17 cellular contexts compared by ENCODE assay signal in genomic region chr16:57480754-57481230, GRCh38. TPM values are rescaled to one million over a fixed set of nuclear protein-coding genes. Genes with fewer than 3 reads are reported as not detected.
DNase-seq lines count a peak whose midpoint lies in the region; ATAC-seq, FAIRE-seq and TF ChIP-seq lines count a peak whose summit lies in the region.
"Had no signal": no experiment of that assay in that cellular context is flagged by ENCODE, and none has a peak within 500 bp of the region (broad histone marks: within the 10 kb centered on the region; RNA-seq: fewer than 3 reads in every experiment).

No MANE protein-coding gene starts in this region.

- TSS peak; percentile 76 for BruUV-seq in HepG2 (replicated peaks; lab: Mats Ljungman, UMichigan)

- TF ChIP-seq CTCF in HepG2 (CRISPR knock-in tag; IDR thresholded peaks at IDR 0.05) (no peak), stomach (IDR thresholded peaks at IDR 0.05) (no peak)

- H3K9me3 ChIP-seq in HepG2 (ENCODE audit: low read length) (no peaks in the 10 kb centered on the region), stomach (no peaks in the 10 kb centered on the region)
- H3K9me3 ChIP-seq: ovary had no signal

- peaks cover 8% of the 10 kb centered on the region; the same call in 1 of the 2 replicates for H4K20me1 ChIP-seq in HepG2 (ENCODE audit: insufficient read depth, low read length)

- CTCF ChIA-PET in HepG2 (lab: Yijun Ruan, JAX; ENCODE audit: low intra/inter-chr PET ratio, low total read pairs), result no interaction called here
- CTCF ChIA-PET in activated CD4-positive, alpha-beta T cell treated with anti-CD3 and anti-CD28 coated beads, Interleukin-2, amount 10 ng/mL, durations not matched to agents 7 days and 5 days (lab: Charles Lee), result interaction anchor here (0.6 to 1.4 kb wide), 5 partner anchors 8 to 180 kb away, joined by 3 to 4 read pairs (median 4); partner anchors contain the start of gene POLR2C

- in situ Hi-C loops in G401 (cut with HindIII; ENCODE audit: low sequenced_read_pairs) (no loop called here), HepG2 (cut with HindIII; ENCODE audit: extremely low pct_ligation_motif_present, low pct_unique_long_range_greater_than_20kb) (no loop called here)

- H3K27me3 ChIP-seq in HepG2 (ENCODE audit: control insufficient read depth in 1 of 2, insufficient read depth in 2 of 2, low read length in 2 of 2) (no peaks in the 10 kb centered on the region), stomach (no peaks in the 10 kb centered on the region)
- H3K27me3 ChIP-seq: dorsolateral prefrontal cortex, ovary had no signal

- intact Hi-C loops in HepG2 (cut with micrococcal nuclease; ENCODE audit: unreplicated experiment) (no loop called here), stomach (cut with DNase I; ENCODE audit: low total_unique reads) (no loop called here)

- H3K4me3 ChIP-seq in HepG2 (replicated peaks in 1 of 3; ENCODE audit: insufficient read depth in 1 of 3, low read depth in 2 of 3, low read length in 3 of 3), result peak overlapping the region in 2 of 3 experiments; percentile 28 to 64; a peak in 3 of 6 replicates
- no peak overlapping the region for H3K4me3 ChIP-seq in stomach
- H3K4me3 ChIP-seq: SK-N-MC had no signal

- H3K4me2 ChIP-seq in HepG2 (ENCODE audit: low read depth, low read length), result peak overlapping the region; percentile 93

- ATAC-seq in SK-N-SH treated with all-trans-retinoic acid at 6 μM for 48 hours, result no peak; the same call in 2 of the 3 replicates
- no peak for ATAC-seq in HepG2

- H3K27ac ChIP-seq in HepG2 (ENCODE audit: extremely low read length, insufficient read depth, low read length), result peak overlapping the region; percentile 79
- peak overlapping the region; percentile 83 to 89 (median 84) for H3K27ac ChIP-seq in stomach
- H3K27ac ChIP-seq: C4-2B, SK-N-MC had no signal

- DNase-seq in G401 (ENCODE audit: low spot score), result peak; percentile 80
- no peak for DNase-seq in HepG2 (ENCODE audit: low spot score)
- DNase-seq in stomach, result no peak
- no peak for DNase-seq in NCI-H526 treated with DMSO at 0.1 percent for 48 hours (lab: John Stamatoyannopoulos, UW)
- no peak for DNase-seq in erythroblast (lab: John Stamatoyannopoulos, UW)
- no peak for DNase-seq in pons (ENCODE audit: low spot score)
- no peak for DNase-seq in activated CD4-positive, alpha-beta T cell treated with anti-CD3 and anti-CD28 coated beads, Interleukin-2, amount 10 ng/mL, durations not matched to agents 7 days and 5 days
- DNase-seq: activated CD4-positive, alpha-beta memory T cell treated with anti-CD3 and anti-CD28 coated beads for 36 hours; anterior cingulate cortex; DND-41; mammary epithelial cell; stimulated activated CD4-positive, alpha-beta T cell treated with anti-CD3 and anti-CD28 coated beads, Interleukin-12 subunit alpha, Interleukin-12 subunit beta, amount 100 ng/mL, for 4 hours had no signal

- H3K27ac Mint-ChIP-seq in activated CD4-positive, alpha-beta T cell treated with anti-CD3 and anti-CD28 coated beads, Interleukin-2, amount 10 ng/mL, durations not matched to agents 7 days and 5 days, result no peak overlapping the region
- H3K27ac Mint-ChIP-seq: activated CD4-positive, alpha-beta memory T cell treated with anti-CD3 and anti-CD28 coated beads for 36 hours had no signal

- H3K4me1 ChIP-seq in HepG2 (ENCODE audit: insufficient read depth, low read length) (peaks cover 98% of the 10 kb centered on the region), stomach (peaks cover 60 to 87% (median 81%) of the 10 kb centered on the region in 4 donors)

- WGBS in HepG2 (ENCODE audit: low lambda C conversion rate), result 81% methylated on average over 6 of the region's 6 CpGs
- WGBS in stomach, 5 donors, result 46 to 69% (median 65%) methylated on average over 5 to 6 of the region's 6 CpGs

- no peaks in the 10 kb centered on the region; a peak in 1 of 5 replicates for H3K36me3 ChIP-seq in HepG2 (replicated peaks in 1 of 2; ENCODE audit: control insufficient read depth in 1 of 2, insufficient read depth in 2 of 2, low read length in 2 of 2)
- H3K36me3 ChIP-seq in stomach, result peaks cover 0 to 9% (median 0%) of the 10 kb centered on the region in 4 donors
- H3K36me3 ChIP-seq: ovary had no signal

- TF ChIP-seq RAD21 in HepG2 (CRISPR knock-in tag; IDR thresholded peaks at IDR 0.05), result no peak

- H3K9me3 Mint-ChIP-seq in activated CD4-positive, alpha-beta T cell treated with anti-CD3 and anti-CD28 coated beads, Interleukin-2, amount 10 ng/mL, durations not matched to agents 7 days and 5 days, result no peaks in the 10 kb centered on the region
- H3K9me3 Mint-ChIP-seq: activated CD4-positive, alpha-beta memory T cell treated with anti-CD3 and anti-CD28 coated beads for 36 hours had no signal

- no peak overlapping the region for H3K4me3 Mint-ChIP-seq in activated CD4-positive, alpha-beta T cell treated with anti-CD3 and anti-CD28 coated beads, Interleukin-2, amount 10 ng/mL, durations not matched to agents 7 days and 5 days
- H3K4me3 Mint-ChIP-seq: activated CD4-positive, alpha-beta memory T cell treated with anti-CD3 and anti-CD28 coated beads for 36 hours had no signal

- no peak for TF ChIP-seq POLR2A in HepG2 (IDR thresholded peaks at IDR 0.05; ENCODE audit: insufficient read depth in 1 of 2, low read depth in 2 of 2, low read length in 2 of 2)
- no peak for TF ChIP-seq POLR2A in stomach (IDR thresholded peaks at IDR 0.05)
- TF ChIP-seq POLR2A in erythroblast (IDR thresholded peaks at IDR 0.05; ENCODE audit: low read length), result no peak

- H3K27me3 Mint-ChIP-seq in activated CD4-positive, alpha-beta T cell treated with anti-CD3 and anti-CD28 coated beads, Interleukin-2, amount 10 ng/mL, durations not matched to agents 7 days and 5 days, result no peaks in the 10 kb centered on the region
- H3K27me3 Mint-ChIP-seq: activated CD4-positive, alpha-beta memory T cell treated with anti-CD3 and anti-CD28 coated beads for 36 hours had no signal

- H3K4me1 Mint-ChIP-seq in activated CD4-positive, alpha-beta T cell treated with anti-CD3 and anti-CD28 coated beads, Interleukin-2, amount 10 ng/mL, durations not matched to agents 7 days and 5 days, result peaks cover 17% of the 10 kb centered on the region

- peak overlapping the region; percentile 68 for H3K9ac ChIP-seq in HepG2 (ENCODE audit: insufficient read depth, low read depth, low read length)

- peaks cover 38% of the 10 kb centered on the region for H3K79me2 ChIP-seq in HepG2 (ENCODE audit: insufficient read depth, low read length)

- no peak overlapping the region for H2AFZ ChIP-seq in HepG2 (ENCODE audit: low read length)

- no peak for FAIRE-seq in HepG2 (lab: Jason Lieb, UNC)

- no peaks in the 10 kb centered on the region for H3K36me3 Mint-ChIP-seq in activated CD4-positive, alpha-beta T cell treated with anti-CD3 and anti-CD28 coated beads, Interleukin-2, amount 10 ng/mL, durations not matched to agents 7 days and 5 days (ENCODE audit: low read depth)
- H3K36me3 Mint-ChIP-seq: activated CD4-positive, alpha-beta memory T cell treated with anti-CD3 and anti-CD28 coated beads for 36 hours had no signal

- TF ChIP-seq EP300 in HepG2 (IDR thresholded peaks at IDR 0.05; ENCODE audit: low read depth in 2 of 2, low read length in 2 of 2), result no peak
- no peak for TF ChIP-seq EP300 in HepG2 (CRISPR knock-in tag; IDR thresholded peaks at IDR 0.05; ENCODE audit: borderline replicate concordance)
- TF ChIP-seq EP300 in stomach (IDR thresholded peaks at IDR 0.05), result no peak

- POLR2A ChIA-PET in HepG2 (lab: Yijun Ruan, JAX), result interaction anchor here (1.0 to 5.6 kb wide), 12 partner anchors 8 to 295 kb away, joined by 3 to 147 read pairs (median 5); partner anchors contain the start of genes CIAPIN1, COQ9, CX3CL1 and POLR2C
- POLR2A ChIA-PET in activated CD4-positive, alpha-beta T cell treated with anti-CD3 and anti-CD28 coated beads, Interleukin-2, amount 10 ng/mL, durations not matched to agents 7 days and 5 days (lab: Charles Lee), result no interaction called here

RNA-seq across cellular contexts. Expression of gene DOK4, which starts 5.5 kb away (rescaled TPM):
- 33.7 and 45.5 TPM in 2 replicates for total RNA-seq in G401 (2014; rRNA removed; shearing (Covaris generic))
- total RNA-seq in HepG2 (2016; rRNA removed; fragmentation: Illumina TruSeq; extraction: Trizol) (52.7 and 55.5 TPM in 2 replicates), stomach (10 to 100 TPM; 11.2 to 51.0 (median 23.9) TPM)
- 23.8 and 26.8 TPM in 2 replicates for total RNA-seq in HepG2 (2016; cell fraction: cytosol; rRNA removed; fragmentation: Illumina TruSeq; extraction: Trizol; ENCODE audit: low read depth)
- total RNA-seq in HepG2 (2016; cell fraction: insoluble cytoplasmic fraction; rRNA removed; fragmentation: Illumina TruSeq; extraction: Trizol), result 51.4 and 51.5 TPM in 2 replicates
- 58.5 and 70.1 TPM in 2 replicates for total RNA-seq in HepG2 (2016; cell fraction: membrane; rRNA removed; fragmentation: Illumina TruSeq; extraction: Trizol)
- total RNA-seq in HepG2 (2016; cell fraction: nucleus; rRNA removed; fragmentation: Illumina TruSeq; extraction: Trizol), result 32.8 and 34.6 TPM in 2 replicates
- polyA plus RNA-seq in HepG2 (2011; rRNA removed) (70.0 and 92.5 TPM in 2 replicates), stomach (10 to 100 TPM; 21.5 to 55.9 (median 44.6) TPM)
- 59.9 and 66.8 TPM in 2 replicates for polyA plus RNA-seq in HepG2 (2011; cell fraction: cytosol; rRNA removed)
- polyA plus RNA-seq in HepG2 (2011; cell fraction: nucleus; rRNA removed), result 136 and 138 TPM in 2 replicates
- polyA plus RNA-seq in HepG2 (2012), result 41.9 and 45.8 TPM in 2 replicates
- polyA plus RNA-seq in HepG2 (2016; cell fraction: cytosol; fragmentation: Illumina TruSeq; extraction: Trizol; ENCODE audit: low read depth), result 31.1 and 35.0 TPM in 2 replicates
- 59.2 and 63.5 TPM in 2 replicates for polyA plus RNA-seq in HepG2 (2016; cell fraction: insoluble cytoplasmic fraction; fragmentation: Illumina TruSeq; extraction: Trizol; ENCODE audit: low read depth)
- polyA plus RNA-seq in HepG2 (2016; cell fraction: membrane; fragmentation: Illumina TruSeq; extraction: Trizol; ENCODE audit: low read depth), result 57.7 and 60.6 TPM in 2 replicates
- 72.2 and 73.9 TPM in 2 replicates for polyA plus RNA-seq in HepG2 (2016; cell fraction: nucleus; fragmentation: Illumina TruSeq; extraction: Trizol; ENCODE audit: insufficient read depth, low read depth)
- polyA minus RNA-seq in HepG2 (2011; rRNA and poly(A)+ RNA removed; ENCODE audit: low replicate concordance), result 45.3 and 104 TPM in 2 replicates
- 28.8 and 30.7 TPM in 2 replicates for polyA minus RNA-seq in HepG2 (2011; cell fraction: cytosol; rRNA and poly(A)+ RNA removed)
- 20.1 and 26.6 TPM in 2 replicates for polyA minus RNA-seq in HepG2 (2011; cell fraction: nucleus; rRNA and poly(A)+ RNA removed)
- 1 to 10 TPM; 2.3 to 2.7 TPM for total RNA-seq in activated CD4-positive, alpha-beta T cell treated with anti-CD3 and anti-CD28 coated beads, Interleukin-2, amount 10 ng/mL, durations not matched to agents 7 days and 5 days

RNA-seq across cellular contexts. Expression of gene POLR2C, which starts 18.3 kb away (rescaled TPM):
- 240 and 319 TPM in 2 replicates for total RNA-seq in G401 (2014; rRNA removed; shearing (Covaris generic))
- total RNA-seq in HepG2 (2016; rRNA removed; fragmentation: Illumina TruSeq; extraction: Trizol) (104 and 146 TPM in 2 replicates), stomach (100 to 1,000 TPM in 2 of 5 donors, 10 to 100 TPM in 3; 60.0 to 162 (median 84.4) TPM)
- 18.6 and 24.2 TPM in 2 replicates for total RNA-seq in HepG2 (2016; cell fraction: cytosol; rRNA removed; fragmentation: Illumina TruSeq; extraction: Trizol; ENCODE audit: low read depth)
- total RNA-seq in HepG2 (2016; cell fraction: insoluble cytoplasmic fraction; rRNA removed; fragmentation: Illumina TruSeq; extraction: Trizol), result 103 and 154 TPM in 2 replicates
- total RNA-seq in HepG2 (2016; cell fraction: membrane; rRNA removed; fragmentation: Illumina TruSeq; extraction: Trizol), result 49.1 and 55.4 TPM in 2 replicates
- total RNA-seq in HepG2 (2016; cell fraction: nucleus; rRNA removed; fragmentation: Illumina TruSeq; extraction: Trizol), result 54.3 and 64.6 TPM in 2 replicates
- polyA plus RNA-seq in HepG2 (2011; rRNA removed) (199 and 216 TPM in 2 replicates), stomach (10 to 100 TPM; 31.8 to 56.1 (median 48.9) TPM)
- 226 and 249 TPM in 2 replicates for polyA plus RNA-seq in HepG2 (2011; cell fraction: cytosol; rRNA removed)
- polyA plus RNA-seq in HepG2 (2011; cell fraction: nucleus; rRNA removed), result 143 and 144 TPM in 2 replicates
- 72.5 and 84.4 TPM in 2 replicates for polyA plus RNA-seq in HepG2 (2012)
- polyA plus RNA-seq in HepG2 (2016; cell fraction: cytosol; fragmentation: Illumina TruSeq; extraction: Trizol; ENCODE audit: low read depth), result 18.7 and 20.9 TPM in 2 replicates
- 169 and 175 TPM in 2 replicates for polyA plus RNA-seq in HepG2 (2016; cell fraction: insoluble cytoplasmic fraction; fragmentation: Illumina TruSeq; extraction: Trizol; ENCODE audit: low read depth)
- 41.6 and 42.2 TPM in 2 replicates for polyA plus RNA-seq in HepG2 (2016; cell fraction: membrane; fragmentation: Illumina TruSeq; extraction: Trizol; ENCODE audit: low read depth)
- 94.8 and 102 TPM in 2 replicates for polyA plus RNA-seq in HepG2 (2016; cell fraction: nucleus; fragmentation: Illumina TruSeq; extraction: Trizol; ENCODE audit: insufficient read depth, low read depth)
- 302 and 354 TPM in 2 replicates for polyA minus RNA-seq in HepG2 (2011; rRNA and poly(A)+ RNA removed; ENCODE audit: low replicate concordance)
- polyA minus RNA-seq in HepG2 (2011; cell fraction: cytosol; rRNA and poly(A)+ RNA removed), result 134 and 135 TPM in 2 replicates
- polyA minus RNA-seq in HepG2 (2011; cell fraction: nucleus; rRNA and poly(A)+ RNA removed), result 124 and 139 TPM in 2 replicates
- total RNA-seq in activated CD4-positive, alpha-beta T cell treated with anti-CD3 and anti-CD28 coated beads, Interleukin-2, amount 10 ng/mL, durations not matched to agents 7 days and 5 days, result 10 to 100 TPM; 54.0 to 55.0 TPM

RNA-seq across cellular contexts. Expression of gene COQ9, which starts 33.5 kb away (rescaled TPM):
- total RNA-seq in G401 (2014; rRNA removed; shearing (Covaris generic)), result 46.3 and 60.4 TPM in 2 replicates
- total RNA-seq in HepG2 (2016; rRNA removed; fragmentation: Illumina TruSeq; extraction: Trizol) (57.5 and 62.0 TPM in 2 replicates), stomach (100 to 1,000 TPM in 1 of 5 donors, 10 to 100 TPM in 4; 40.6 to 108 (median 58.9) TPM)
- 12.2 and 13.5 TPM in 2 replicates for total RNA-seq in HepG2 (2016; cell fraction: cytosol; rRNA removed; fragmentation: Illumina TruSeq; extraction: Trizol; ENCODE audit: low read depth)
- total RNA-seq in HepG2 (2016; cell fraction: insoluble cytoplasmic fraction; rRNA removed; fragmentation: Illumina TruSeq; extraction: Trizol), result 57.7 and 61.8 TPM in 2 replicates
- 29.6 and 29.7 TPM in 2 replicates for total RNA-seq in HepG2 (2016; cell fraction: membrane; rRNA removed; fragmentation: Illumina TruSeq; extraction: Trizol)
- 48.3 and 49.8 TPM in 2 replicates for total RNA-seq in HepG2 (2016; cell fraction: nucleus; rRNA removed; fragmentation: Illumina TruSeq; extraction: Trizol)
- polyA plus RNA-seq in HepG2 (2011; rRNA removed) (104 and 108 TPM in 2 replicates), stomach (10 to 100 TPM; 56.4 to 79.3 (median 74.5) TPM)
- polyA plus RNA-seq in HepG2 (2011; cell fraction: cytosol; rRNA removed), result 77.6 and 88.3 TPM in 2 replicates
- 174 and 196 TPM in 2 replicates for polyA plus RNA-seq in HepG2 (2011; cell fraction: nucleus; rRNA removed)
- 35.1 and 40.7 TPM in 2 replicates for polyA plus RNA-seq in HepG2 (2012)
- 7.1 and 7.4 TPM in 2 replicates for polyA plus RNA-seq in HepG2 (2016; cell fraction: cytosol; fragmentation: Illumina TruSeq; extraction: Trizol; ENCODE audit: low read depth)
- 56.0 and 60.7 TPM in 2 replicates for polyA plus RNA-seq in HepG2 (2016; cell fraction: insoluble cytoplasmic fraction; fragmentation: Illumina TruSeq; extraction: Trizol; ENCODE audit: low read depth)
- polyA plus RNA-seq in HepG2 (2016; cell fraction: membrane; fragmentation: Illumina TruSeq; extraction: Trizol; ENCODE audit: low read depth), result 17.9 and 18.7 TPM in 2 replicates
- 89.6 and 91.0 TPM in 2 replicates for polyA plus RNA-seq in HepG2 (2016; cell fraction: nucleus; fragmentation: Illumina TruSeq; extraction: Trizol; ENCODE audit: insufficient read depth, low read depth)
- 78.3 and 147 TPM in 2 replicates for polyA minus RNA-seq in HepG2 (2011; rRNA and poly(A)+ RNA removed; ENCODE audit: low replicate concordance)
- polyA minus RNA-seq in HepG2 (2011; cell fraction: cytosol; rRNA and poly(A)+ RNA removed), result 25.2 and 27.3 TPM in 2 replicates
- 48.0 and 60.5 TPM in 2 replicates for polyA minus RNA-seq in HepG2 (2011; cell fraction: nucleus; rRNA and poly(A)+ RNA removed)
- total RNA-seq in activated CD4-positive, alpha-beta T cell treated with anti-CD3 and anti-CD28 coated beads, Interleukin-2, amount 10 ng/mL, durations not matched to agents 7 days and 5 days, result 10 to 100 TPM; 39.8 to 41.1 TPM

RNA-seq across cellular contexts. Expression of gene CIAPIN1, which starts 33.6 kb away (rescaled TPM):
- total RNA-seq in G401 (2014; rRNA removed; shearing (Covaris generic)), result 152 and 156 TPM in 2 replicates
- total RNA-seq in HepG2 (2016; rRNA removed; fragmentation: Illumina TruSeq; extraction: Trizol) (89.7 and 113 TPM in 2 replicates), stomach (100 to 1,000 TPM in 1 of 5 donors, 10 to 100 TPM in 4; 14.0 to 146 (median 37.7) TPM)
- total RNA-seq in HepG2 (2016; cell fraction: cytosol; rRNA removed; fragmentation: Illumina TruSeq; extraction: Trizol; ENCODE audit: low read depth), result 19.4 and 23.1 TPM in 2 replicates
- 88.9 and 116 TPM in 2 replicates for total RNA-seq in HepG2 (2016; cell fraction: insoluble cytoplasmic fraction; rRNA removed; fragmentation: Illumina TruSeq; extraction: Trizol)
- total RNA-seq in HepG2 (2016; cell fraction: membrane; rRNA removed; fragmentation: Illumina TruSeq; extraction: Trizol), result 31.7 and 33.1 TPM in 2 replicates
- total RNA-seq in HepG2 (2016; cell fraction: nucleus; rRNA removed; fragmentation: Illumina TruSeq; extraction: Trizol), result 39.3 and 39.9 TPM in 2 replicates
- polyA plus RNA-seq in HepG2 (2011; rRNA removed) (62.4 and 69.3 TPM in 2 replicates), stomach (10 to 100 TPM; 18.6 to 35.9 (median 29.6) TPM)
- polyA plus RNA-seq in HepG2 (2011; cell fraction: cytosol; rRNA removed), result 56.5 and 68.4 TPM in 2 replicates
- polyA plus RNA-seq in HepG2 (2011; cell fraction: nucleus; rRNA removed), result 23.6 and 32.7 TPM in 2 replicates
- polyA plus RNA-seq in HepG2 (2012), result 47.4 and 50.8 TPM in 2 replicates
- 10.3 and 11.8 TPM in 2 replicates for polyA plus RNA-seq in HepG2 (2016; cell fraction: cytosol; fragmentation: Illumina TruSeq; extraction: Trizol; ENCODE audit: low read depth)
- polyA plus RNA-seq in HepG2 (2016; cell fraction: insoluble cytoplasmic fraction; fragmentation: Illumina TruSeq; extraction: Trizol; ENCODE audit: low read depth), result 109 and 116 TPM in 2 replicates
- 17.0 and 17.1 TPM in 2 replicates for polyA plus RNA-seq in HepG2 (2016; cell fraction: membrane; fragmentation: Illumina TruSeq; extraction: Trizol; ENCODE audit: low read depth)
- polyA plus RNA-seq in HepG2 (2016; cell fraction: nucleus; fragmentation: Illumina TruSeq; extraction: Trizol; ENCODE audit: insufficient read depth, low read depth), result 67.4 and 77.6 TPM in 2 replicates
- 47.0 and 64.1 TPM in 2 replicates for polyA minus RNA-seq in HepG2 (2011; rRNA and poly(A)+ RNA removed; ENCODE audit: low replicate concordance)
- 25.8 and 25.9 TPM in 2 replicates for polyA minus RNA-seq in HepG2 (2011; cell fraction: cytosol; rRNA and poly(A)+ RNA removed)
- polyA minus RNA-seq in HepG2 (2011; cell fraction: nucleus; rRNA and poly(A)+ RNA removed), result 23.2 and 35.6 TPM in 2 replicates
- total RNA-seq in activated CD4-positive, alpha-beta T cell treated with anti-CD3 and anti-CD28 coated beads, Interleukin-2, amount 10 ng/mL, durations not matched to agents 7 days and 5 days, result 10 to 100 TPM; 45.8 to 61.8 TPM

RNA-seq across cellular contexts. Expression of gene CCDC102A, which starts 55.6 kb away (rescaled TPM):
- total RNA-seq in G401 (2014; rRNA removed; shearing (Covaris generic)), result 25.0 and 26.7 TPM in 2 replicates
- total RNA-seq in HepG2 (2016; rRNA removed; fragmentation: Illumina TruSeq; extraction: Trizol) (0.91 and 2.1 TPM in 2 replicates), stomach (10 to 100 TPM in 2 of 5 donors, 1 to 10 TPM in 2, not detected in 1; 1.7 to 14.5 (median 6.9) TPM)
- total RNA-seq in HepG2 (2016; cell fraction: cytosol; rRNA removed; fragmentation: Illumina TruSeq; extraction: Trizol; ENCODE audit: low read depth), result 0.71 TPM in 2 replicates
- total RNA-seq in HepG2 (2016; cell fraction: insoluble cytoplasmic fraction; rRNA removed; fragmentation: Illumina TruSeq; extraction: Trizol), result 1.1 and 2.8 TPM in 2 replicates
- 1.1 and 1.3 TPM in 2 replicates for total RNA-seq in HepG2 (2016; cell fraction: membrane; rRNA removed; fragmentation: Illumina TruSeq; extraction: Trizol)
- total RNA-seq in HepG2 (2016; cell fraction: nucleus; rRNA removed; fragmentation: Illumina TruSeq; extraction: Trizol), result 0.41 and 1.0 TPM in 2 replicates
- polyA plus RNA-seq in HepG2 (2011; rRNA removed) (2.7 and 2.8 TPM in 2 replicates), stomach (1 to 10 TPM; 2.3 to 6.5 (median 4.1) TPM)
- polyA plus RNA-seq in HepG2 (2011; cell fraction: cytosol; rRNA removed), result 2.3 and 3.2 TPM in 2 replicates
- 2.6 and 2.8 TPM in 2 replicates for polyA plus RNA-seq in HepG2 (2011; cell fraction: nucleus; rRNA removed)
- 0.34 and 1.0 TPM in 2 replicates for polyA plus RNA-seq in HepG2 (2012)
- 0.34 and 0.49 TPM in 2 replicates for polyA plus RNA-seq in HepG2 (2016; cell fraction: cytosol; fragmentation: Illumina TruSeq; extraction: Trizol; ENCODE audit: low read depth)
- polyA plus RNA-seq in HepG2 (2016; cell fraction: insoluble cytoplasmic fraction; fragmentation: Illumina TruSeq; extraction: Trizol; ENCODE audit: low read depth), result 1.2 TPM in 2 replicates
- 0.51 and 0.64 TPM in 2 replicates for polyA plus RNA-seq in HepG2 (2016; cell fraction: membrane; fragmentation: Illumina TruSeq; extraction: Trizol; ENCODE audit: low read depth)
- 1.7 and 2.5 TPM in 2 replicates for polyA plus RNA-seq in HepG2 (2016; cell fraction: nucleus; fragmentation: Illumina TruSeq; extraction: Trizol; ENCODE audit: insufficient read depth, low read depth)
- polyA minus RNA-seq in HepG2 (2011; rRNA and poly(A)+ RNA removed; ENCODE audit: low replicate concordance), result 2.1 and 2.5 TPM in 2 replicates
- 0.69 and 1.1 TPM in 2 replicates for polyA minus RNA-seq in HepG2 (2011; cell fraction: cytosol; rRNA and poly(A)+ RNA removed)
- 0.87 and 1.0 TPM in 2 replicates for polyA minus RNA-seq in HepG2 (2011; cell fraction: nucleus; rRNA and poly(A)+ RNA removed)
- total RNA-seq in activated CD4-positive, alpha-beta T cell treated with anti-CD3 and anti-CD28 coated beads, Interleukin-2, amount 10 ng/mL, durations not matched to agents 7 days and 5 days, result 10 to 100 TPM in 1 of 2 experiments, 1 to 10 TPM in 1; 8.1 to 10.5 TPM

Comparison
In these comparisons a context has a peak if more than half of its experiments do, and no peak if none do; other contexts are left out.
1. H3K4me3 ChIP-seq: peak in HepG2 (2 of 3); none in stomach (0 of 4).